Comparison of ENCODE assay signal across 8 cellular contexts in the genomic region with DNA sequence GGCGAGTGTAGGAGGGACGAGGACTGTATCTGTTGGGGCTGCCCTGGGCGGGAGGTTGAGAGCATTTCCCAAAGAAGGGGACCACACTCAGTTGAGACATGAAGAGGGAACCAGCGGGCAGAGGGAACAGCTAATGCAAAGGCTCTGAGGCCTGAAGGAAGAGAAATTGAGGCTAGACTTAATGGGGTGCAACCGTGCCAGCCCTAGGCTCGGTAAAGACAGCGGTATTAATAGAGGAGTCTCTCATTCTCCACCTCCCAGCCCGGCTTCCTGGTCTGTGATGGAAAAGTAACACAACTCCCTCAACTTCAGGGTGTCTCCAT. TPM values are rescaled to one million over a fixed set of nuclear protein-coding genes. Genes with fewer than 3 reads are reported as not detected.
DNase-seq lines count a peak whose midpoint lies in the region; ATAC-seq and TF ChIP-seq lines count a peak whose summit lies in the region.

No MANE protein-coding gene starts in this region.

- H3K27me3 ChIP-seq in MG63 (no peaks in the 10 kb centered on the region), neural progenitor cell (no peaks in the 10 kb centered on the region)

- H3K4me1 Mint-ChIP-seq in CD14-positive monocyte (peaks cover 28% of the 10 kb centered on the region), neural progenitor cell (peaks cover 19% of the 10 kb centered on the region)
- peaks cover 17% of the 10 kb centered on the region for H3K4me1 Mint-ChIP-seq in dendritic cell treated with granulocyte-macrophage colony-stimulating factor and Interleukin-4, amounts not matched to agents 40 ng/mL and 50 ng/mL, for 4 days (ENCODE audit: low read depth)

- peak overlapping the region; percentile 80 to 87 for H3K4me3 Mint-ChIP-seq in CD14-positive monocyte
- peak overlapping the region; percentile 86 for H3K4me3 Mint-ChIP-seq in dendritic cell treated with granulocyte-macrophage colony-stimulating factor and Interleukin-4, amounts not matched to agents 40 ng/mL and 50 ng/mL, for 4 days
- H3K4me3 Mint-ChIP-seq in neural progenitor cell = peak overlapping the region; percentile 91

- H3K9me3 ChIP-seq in MG63 (no peaks in the 10 kb centered on the region), neural progenitor cell (ENCODE audit: low read depth) (no peaks in the 10 kb centered on the region)

- peaks cover 22% of the 10 kb centered on the region for H3F3A ChIP-seq in neural progenitor cell (ENCODE audit: low read depth)

- H3K27ac Mint-ChIP-seq in CD14-positive monocyte = peak overlapping the region in 5 of 7 donors; percentile 46 to 92 (median 88)
- peak overlapping the region; percentile 92 for H3K27ac Mint-ChIP-seq in dendritic cell treated with granulocyte-macrophage colony-stimulating factor and Interleukin-4, amounts not matched to agents 40 ng/mL and 50 ng/mL, for 4 days
- H3K27ac Mint-ChIP-seq in neural progenitor cell = no peak overlapping the region

- H3K27me3 Mint-ChIP-seq in CD14-positive monocyte (ENCODE audit: low read depth in 3 of 3) (peaks cover 0 to 4% (median 0%) of the 10 kb centered on the region in 3 donors), neural progenitor cell (ENCODE audit: insufficient read depth, low read depth) (peaks cover 11% of the 10 kb centered on the region)
- H3K27me3 Mint-ChIP-seq in dendritic cell treated with granulocyte-macrophage colony-stimulating factor and Interleukin-4, amounts not matched to agents 40 ng/mL and 50 ng/mL, for 4 days = no peaks in the 10 kb centered on the region

- DNase-seq in CD14-positive monocyte (ENCODE audit: low spot score) (no peak), MG63 (no peak), neural progenitor cell (ENCODE audit: low spot score) (no peak), NCI-H446 treated with DMSO at 0.1 percent for 48 hours (lab: John Stamatoyannopoulos, UW) (no peak), AG20443 (ENCODE audit: low spot score) (no peak)
- no peak for DNase-seq in effector CD8-positive, alpha-beta T cell (lab: John Stamatoyannopoulos, UW)

- H3K36me3 Mint-ChIP-seq in CD14-positive monocyte (peaks cover 29 to 47% of the 10 kb centered on the region in 2 donors), neural progenitor cell (peaks cover 6% of the 10 kb centered on the region)
- peaks cover 55% of the 10 kb centered on the region for H3K36me3 Mint-ChIP-seq in dendritic cell treated with granulocyte-macrophage colony-stimulating factor and Interleukin-4, amounts not matched to agents 40 ng/mL and 50 ng/mL, for 4 days (ENCODE audit: low read depth)

- peaks cover 8% of the 10 kb centered on the region for H3K79me2 ChIP-seq in neural progenitor cell (ENCODE audit: low read depth)

- no peak overlapping the region for H3K27ac ChIP-seq in neural progenitor cell

- H3K36me3 ChIP-seq in MG63 = peaks cover 11% of the 10 kb centered on the region
- no peaks in the 10 kb centered on the region for H3K36me3 ChIP-seq in neural progenitor cell

- TF ChIP-seq CTCF in CD14-positive monocyte (IDR thresholded peaks at IDR 0.05) (no peak), neural progenitor cell (IDR thresholded peaks at IDR 0.05) (no peak)

- H3K9ac ChIP-seq in neural progenitor cell = no peak overlapping the region

- peaks cover 18% of the 10 kb centered on the region for H4K20me1 ChIP-seq in neural progenitor cell (ENCODE audit: low read depth)

- H3K4me1 ChIP-seq in neural progenitor cell = peaks cover 10% of the 10 kb centered on the region

- no peak for ATAC-seq in HG03045 (IDR thresholded peaks at IDR 0.05; ENCODE audit: unreplicated experiment)

- peak overlapping the region; percentile 86 for H3K4me3 ChIP-seq in MG63
- peak overlapping the region; percentile 77 for H3K4me3 ChIP-seq in neural progenitor cell

- intact Hi-C loops in CD14-positive monocyte (cut with micrococcal nuclease) = loop anchor here in 1 of 2 donors (5.0 kb wide), 2 partner anchors 42 to 128 kb away; a partner anchor contains a TSS
- intact Hi-C loops in dendritic cell treated with granulocyte-macrophage colony-stimulating factor and Interleukin-4, amounts not matched to agents 40 ng/mL and 50 ng/mL, for 4 days (cut with micrococcal nuclease) = no loop called here

- H3K4me2 ChIP-seq in neural progenitor cell = peak overlapping the region; percentile 93

- no peak overlapping the region for H2AFZ ChIP-seq in neural progenitor cell (replicated peaks)

- H3K9me3 Mint-ChIP-seq in CD14-positive monocyte (no peaks in the 10 kb centered on the region), neural progenitor cell (no peaks in the 10 kb centered on the region)
- no peaks in the 10 kb centered on the region for H3K9me3 Mint-ChIP-seq in dendritic cell treated with granulocyte-macrophage colony-stimulating factor and Interleukin-4, amounts not matched to agents 40 ng/mL and 50 ng/mL, for 4 days

RNA-seq across cellular contexts. Expression of a gene that starts 1.2 kb away (rescaled TPM):
- polyA plus RNA-seq in CD14-positive monocyte = 10 to 100 TPM; 14.3 to 15.0 TPM
- total RNA-seq in MG63 (2014; rRNA removed; shearing (Covaris generic); ENCODE audit: low replicate concordance) = 8.2 and 29.5 TPM in 2 replicates
- 28.1 and 37.7 TPM in 2 replicates for total RNA-seq in neural progenitor cell (ENCODE audit: low replicate concordance)

RNA-seq across cellular contexts. Expression of a gene that starts 9.7 kb away (rescaled TPM):
- under 1 TPM; 0.55 to 0.56 TPM for polyA plus RNA-seq in CD14-positive monocyte
- 0.99 TPM in 1 of 2 replicates, not detected in the other for total RNA-seq in MG63 (2014; rRNA removed; shearing (Covaris generic); ENCODE audit: low replicate concordance)
- 1.1 and 1.5 TPM in 2 replicates for total RNA-seq in neural progenitor cell (ENCODE audit: low replicate concordance)

RNA-seq across cellular contexts. Expression of a gene that starts 20.6 kb away (rescaled TPM):
- polyA plus RNA-seq in CD14-positive monocyte = 1,000 to 10,000 TPM; 4,550 to 6,022 TPM
- 1.0 TPM in 1 of 2 replicates, not detected in the other for total RNA-seq in MG63 (2014; rRNA removed; shearing (Covaris generic); ENCODE audit: low replicate concordance)
- total RNA-seq in neural progenitor cell (ENCODE audit: low replicate concordance) = 0.62 TPM in 1 of 2 replicates, not detected in the other

RNA-seq across cellular contexts. Expression of a gene that starts 32.1 kb away (rescaled TPM):
- polyA plus RNA-seq in CD14-positive monocyte = not detected
- total RNA-seq in MG63 (2014; rRNA removed; shearing (Covaris generic); ENCODE audit: low replicate concordance) = not detected in 2 replicates
- total RNA-seq in neural progenitor cell (ENCODE audit: low replicate concordance) = 0.28 and 0.62 TPM in 2 replicates

RNA-seq across cellular contexts. Expression of a gene that starts 41.2 kb away (rescaled TPM):
- polyA plus RNA-seq in CD14-positive monocyte = 1 to 10 TPM in 1 of 2 donors, under 1 TPM in 1; 0.99 to 2.0 TPM
- total RNA-seq in MG63 (2014; rRNA removed; shearing (Covaris generic); ENCODE audit: low replicate concordance) = 4.2 and 13.2 TPM in 2 replicates
- total RNA-seq in neural progenitor cell (ENCODE audit: low replicate concordance) = 21.4 and 41.8 TPM in 2 replicates
